In genomic region chr5:143213231-143213850, GRCh38 we compare ENCODE assay signal across 10 cellular contexts.
DNase-seq lines count a peak whose midpoint lies in the region; ATAC-seq, FAIRE-seq and TF ChIP-seq lines count a peak whose summit lies in the region.
"Had no signal": no experiment of that assay in that cellular context is flagged by ENCODE, and none has a peak within 500 bp of the region (broad histone marks: within the 10 kb centered on the region; RNA-seq: fewer than 3 reads in every experiment).

No MANE protein-coding gene starts in this region.

- H3K9ac ChIP-seq in astrocyte (ENCODE audit: low read length): peak overlapping the region; percentile 64

- no peak for TF ChIP-seq CTCF in HEK293 (tag by site-specific recombination; IDR thresholded peaks at IDR 0.05)
- TF ChIP-seq CTCF in astrocyte (IDR thresholded peaks at IDR 0.05; ENCODE audit: insufficient read depth, low read depth, low read length): no peak

- no peaks in the 10 kb centered on the region for H4K20me1 ChIP-seq in astrocyte (ENCODE audit: insufficient read depth, low read length)

- DNase-seq in CD8-positive, alpha-beta memory T cell: no peak
- peak; percentile 54 for DNase-seq in astrocyte (ENCODE audit: low read depth)
- DNase-seq in iris pigment epithelial cell (ENCODE audit: low read depth): peak; percentile 20
- no peak for DNase-seq in HCEC 1CT
- DNase-seq in DMS53 treated with DMSO at 0.1 percent for 48 hours (lab: John Stamatoyannopoulos, UW; ENCODE audit: unreplicated experiment): no peak
- no peak for DNase-seq in NCI-H524 treated with DMSO at 0.1 percent for 48 hours (lab: John Stamatoyannopoulos, UW)
- DNase-seq: GF-D8 had no signal

- H3K9me3 ChIP-seq in CD8-positive, alpha-beta memory T cell (ENCODE audit: low read length): no peaks in the 10 kb centered on the region
- no peaks in the 10 kb centered on the region for H3K9me3 ChIP-seq in HEK293 (ENCODE audit: control insufficient read depth, insufficient read depth, low read depth, low read length)
- no peaks in the 10 kb centered on the region for H3K9me3 ChIP-seq in astrocyte (ENCODE audit: insufficient read depth, low read depth, low read length)

- no peak for ATAC-seq in HG03025 (IDR thresholded peaks at IDR 0.05; ENCODE audit: low FRiP score, unreplicated experiment)
- ATAC-seq: HCT116 had no signal

- FAIRE-seq in astrocyte (lab: Jason Lieb, UNC): no peak

- peaks cover 23 to 38% (median 29%) of the 10 kb centered on the region in 3 donors for H3K4me1 Mint-ChIP-seq in CD8-positive, alpha-beta memory T cell
- H3K4me1 Mint-ChIP-seq in astrocyte (ENCODE audit: low read depth, unreplicated experiment): peaks cover 25% of the 10 kb centered on the region

- CTCF ChIA-PET in CD8-positive, alpha-beta memory T cell (lab: Charles Lee): interaction anchor here (0.7 kb wide), 1 partner anchor 18 kb away, joined by 3 read pairs; no protein-coding TSS in a partner anchor
- CTCF ChIA-PET in HEK293 (lab: Yijun Ruan, JAX): interaction anchor here (0.6 to 1.3 kb wide), 3 partner anchors 8 to 45 kb away, joined by 3 to 4 read pairs (median 3); no protein-coding TSS in a partner anchor

- H3K9me3 Mint-ChIP-seq in CD8-positive, alpha-beta memory T cell: no peaks in the 10 kb centered on the region
- no peaks in the 10 kb centered on the region for H3K9me3 Mint-ChIP-seq in astrocyte (ENCODE audit: unreplicated experiment)

- POLR2A ChIA-PET in CD8-positive, alpha-beta memory T cell (lab: Charles Lee): no interaction called here
- POLR2A ChIA-PET in HEK293 (lab: Yijun Ruan, JAX): no interaction called here

- H3K4me3 Mint-ChIP-seq in CD8-positive, alpha-beta memory T cell: no peak overlapping the region
- no peak overlapping the region for H3K4me3 Mint-ChIP-seq in astrocyte (ENCODE audit: unreplicated experiment)

- peaks cover 4 to 59% (median 10%) of the 10 kb centered on the region in 3 donors for H3K36me3 Mint-ChIP-seq in CD8-positive, alpha-beta memory T cell
- H3K36me3 Mint-ChIP-seq in astrocyte (ENCODE audit: low read depth, unreplicated experiment): peaks cover 5% of the 10 kb centered on the region

- no peak overlapping the region for H3K4me3 ChIP-seq in CD8-positive, alpha-beta memory T cell (ENCODE audit: low read length)
- no peak overlapping the region for H3K4me3 ChIP-seq in HEK293 (ENCODE audit: low read depth, low read length)
- peak overlapping the region; percentile 0 for H3K4me3 ChIP-seq in astrocyte (ENCODE audit: insufficient read depth, low read depth, low read length)

- H3K4me1 ChIP-seq in CD8-positive, alpha-beta memory T cell (ENCODE audit: insufficient read depth, low read length): no peaks in the 10 kb centered on the region
- H3K4me1 ChIP-seq in HEK293 (ENCODE audit: control insufficient read depth, insufficient read depth, low read length): no peaks in the 10 kb centered on the region
- peaks cover 16% of the 10 kb centered on the region for H3K4me1 ChIP-seq in astrocyte (ENCODE audit: insufficient read depth, low read length)

- peak overlapping the region; percentile 63 for H3K27ac ChIP-seq in CD8-positive, alpha-beta memory T cell (ENCODE audit: low read depth, low read length)
- H3K27ac ChIP-seq in HEK293 (ENCODE audit: extremely low read depth, low read depth, low read length) (no peak overlapping the region), astrocyte (ENCODE audit: low read depth, low read length) (peak overlapping the region; percentile 64)

- H3K27ac Mint-ChIP-seq in CD8-positive, alpha-beta memory T cell: peak overlapping the region in 7 of 8 donors; percentile 24 to 94 (median 66)
- peak overlapping the region; percentile 95 for H3K27ac Mint-ChIP-seq in astrocyte (ENCODE audit: unreplicated experiment)

- H2AFZ ChIP-seq in astrocyte (ENCODE audit: low read depth, low read length): peak overlapping the region; percentile 61

- H3K4me2 ChIP-seq in astrocyte (ENCODE audit: low read length): peak overlapping the region; percentile 80

- peaks cover 0 to 1% of the 10 kb centered on the region in 2 donors for H3K27me3 Mint-ChIP-seq in CD8-positive, alpha-beta memory T cell
- no peaks in the 10 kb centered on the region for H3K27me3 Mint-ChIP-seq in astrocyte (ENCODE audit: low read depth, unreplicated experiment)

- no peaks in the 10 kb centered on the region for H3K27me3 ChIP-seq in CD8-positive, alpha-beta memory T cell (ENCODE audit: insufficient read depth, low read length, poor library complexity, severe bottlenecking)
- no peaks in the 10 kb centered on the region for H3K27me3 ChIP-seq in astrocyte (ENCODE audit: insufficient read depth, low read length)

- no peaks in the 10 kb centered on the region for H3K79me2 ChIP-seq in astrocyte (ENCODE audit: insufficient read depth, low read length)

- H3K36me3 ChIP-seq in CD8-positive, alpha-beta memory T cell (ENCODE audit: insufficient read depth, low read length): no peaks in the 10 kb centered on the region
- H3K36me3 ChIP-seq in HEK293 (ENCODE audit: control insufficient read depth in 2 of 2, insufficient read depth in 1 of 2, low read length in 2 of 2): no peaks in the 10 kb centered on the region
- no peaks in the 10 kb centered on the region for H3K36me3 ChIP-seq in astrocyte (ENCODE audit: insufficient read depth, low read length)

TF ChIP-seq in HEK293, 187 proteins besides CTCF, POLR2A, EP300 and RAD21:
- TF ChIP-seq ZNF792 (tag by site-specific recombination; IDR thresholded peaks at IDR 0.05) (no peak), SCRT1 (tag by site-specific recombination; IDR thresholded peaks at IDR 0.05; ENCODE audit: borderline replicate concordance) (0 out of 2 replicates have a peak, but pooled peaks have one; percentile 52), ZNF768 (tag by site-specific recombination; IDR thresholded peaks at IDR 0.05) (no peak), TCF7L2 (IDR thresholded peaks at IDR 0.05; ENCODE audit: borderline replicate concordance, low read depth, low read length) (no peak), ZSCAN23 (tag by site-specific recombination; IDR thresholded peaks at IDR 0.05) (no peak), ZNF830 (tag by site-specific recombination; IDR thresholded peaks at IDR 0.05; ENCODE audit: low read depth) (no peak), ZNF629 (tag by site-specific recombination; IDR thresholded peaks at IDR 0.05) (no peak), ZNF335 (tag by site-specific recombination; conservative IDR thresholded peaks at IDR 0.05) (no peak), REST (tag by site-specific recombination; IDR thresholded peaks at IDR 0.05) (no peak), SCRT2 (tag by site-specific recombination; IDR thresholded peaks at IDR 0.05) (peak; percentile 74), KLF7 (tag by site-specific recombination; IDR thresholded peaks at IDR 0.05; ENCODE audit: borderline replicate concordance) (no peak), KLF16 (tag by site-specific recombination; IDR thresholded peaks at IDR 0.05) (no peak), ZNF621 (tag by site-specific recombination; IDR thresholded peaks at IDR 0.05) (no peak), ZNF202 (tag by site-specific recombination; IDR thresholded peaks at IDR 0.05; ENCODE audit: borderline replicate concordance) (no peak), ZNF362 (tag by site-specific recombination; IDR thresholded peaks at IDR 0.05) (no peak), ZNF248 (tag by site-specific recombination; IDR thresholded peaks at IDR 0.05) (no peak)

Comparison
In these comparisons a context has a peak if more than half of its experiments do, and no peak if none do; other contexts are left out.
1. DNase-seq: peak in astrocyte (single experiment) and iris pigment epithelial cell (single experiment); none in CD8-positive, alpha-beta memory T cell (0 of 5), HCEC 1CT (single experiment), DMS53 treated with DMSO at 0.1 percent for 48 hours (single experiment) and NCI-H524 treated with DMSO at 0.1 percent for 48 hours (single experiment).